Comparison of ENCODE assay signal across 35 cellular contexts in the genomic region with DNA sequence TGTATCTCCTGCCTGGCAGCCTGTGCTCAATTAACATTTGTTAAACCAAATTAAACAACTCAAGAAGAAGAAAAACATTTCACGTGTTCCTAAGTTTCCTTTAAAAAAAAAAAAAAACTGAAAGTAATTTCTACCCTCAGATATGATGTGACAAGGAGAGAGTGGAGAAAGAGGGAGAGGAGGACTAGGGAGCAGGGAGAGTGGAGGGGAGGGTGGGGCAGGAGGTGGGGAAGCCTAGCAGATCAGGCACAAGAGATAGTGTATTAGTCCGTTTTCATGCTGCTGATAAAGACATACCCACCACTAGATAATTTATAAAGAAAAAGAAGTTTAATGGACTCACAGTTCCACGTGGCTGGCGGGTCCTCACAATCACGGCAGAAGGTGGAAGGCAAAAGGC.
"Had no signal": no experiment of that assay in that cellular context is flagged by ENCODE, and none has a peak within 500 bp of the region (broad histone marks: within the 10 kb centered on the region; RNA-seq: fewer than 3 reads in every experiment).

No MANE protein-coding gene starts in this region.

- H3K36me3 ChIP-seq: MG63 had no signal

- H3K4me3 ChIP-seq: MG63 had no signal

- DNase-seq: Karpas-422, Kasumi-1, MG63, MM.1S, MV-4-11, NCI-H1048, NCI-H1092, NCI-H1092 treated with DMSO at 0.1 percent for 48 hours, NCI-H1105, NCI-H1105 treated with DMSO at 0.1 percent for 48 hours, NCI-H1417, NCI-H1417 treated with DMSO at 0.1 percent for 48 hours, NCI-H1436, NCI-H1436 treated with DMSO at 0.1 percent for 48 hours, NCI-H146, NCI-H1694, NCI-H1694 treated with DMSO at 0.1 percent for 48 hours, NCI-H187, NCI-H187 treated with DMSO at 0.1 percent for 48 hours, NCI-H1930, NCI-H2029, NCI-H2029 treated with DMSO at 0.1 percent for 48 hours, NCI-H2081, NCI-H2081 treated with DMSO at 0.1 percent for 48 hours, NCI-H2107, NCI-H2171, NCI-H2171 treated with DMSO at 0.1 percent for 48 hours, NCI-H2227 treated with DMSO at 0.1 percent for 48 hours, NCI-H226, NCI-H345, NCI-H446, NCI-H446 treated with DMSO at 0.1 percent for 48 hours, NCI-H510A, NCI-H510A treated with DMSO at 0.1 percent for 48 hours, NCI-H524 had no signal

- H3K9me3 ChIP-seq: MG63 had no signal
